8 cellular contexts compared by ENCODE assay signal in genomic region chr19:12833418-12833746, GRCh38. TPM values are rescaled to one million over a fixed set of nuclear protein-coding genes. Genes with fewer than 3 reads are reported as not detected.
DNase-seq lines count a peak whose midpoint lies in the region; ATAC-seq and TF ChIP-seq lines count a peak whose summit lies in the region.

No MANE protein-coding gene starts in this region.

- H3K27ac ChIP-seq in dorsolateral prefrontal cortex: peak overlapping the region in 2 of 59 donors; percentile 44 to 53
- no peak overlapping the region for H3K27ac ChIP-seq in smooth muscle cell (ENCODE audit: low read depth)

- in situ Hi-C loops in KBM-7 (cut with MboI; ENCODE audit: low pct_unique_long_range_greater_than_20kb, low sequenced_read_pairs): no loop called here

- H3K79me2 ChIP-seq in smooth muscle cell (ENCODE audit: low read depth): no peaks in the 10 kb centered on the region

- CTCF ChIA-PET in activated CD4-positive, alpha-beta T cell treated with anti-CD3 and anti-CD28 coated beads for 36 hours (lab: Charles Lee): interaction anchor here (1.4 to 1.5 kb wide), 2 partner anchors 14 to 67 kb away, joined by 4 read pairs; no protein-coding TSS in a partner anchor

- no peaks in the 10 kb centered on the region for H3K36me3 ChIP-seq in smooth muscle cell (ENCODE audit: low read depth)

- H3K27ac Mint-ChIP-seq in activated CD4-positive, alpha-beta T cell treated with anti-CD3 and anti-CD28 coated beads for 36 hours: no peak overlapping the region

- peaks cover 3% of the 10 kb centered on the region for H3K4me1 ChIP-seq in smooth muscle cell (ENCODE audit: low read depth)

- POLR2A ChIA-PET in activated CD4-positive, alpha-beta T cell treated with anti-CD3 and anti-CD28 coated beads for 36 hours (lab: Charles Lee): no interaction called here

- no peak overlapping the region for H2AFZ ChIP-seq in smooth muscle cell (ENCODE audit: low read depth)

- intact Hi-C loops in activated CD4-positive, alpha-beta T cell treated with anti-CD3 and anti-CD28 coated beads for 36 hours (cut with DNase I, micrococcal nuclease): no loop called here
- intact Hi-C loops in dorsolateral prefrontal cortex (cut with DNase I): no loop called here
- intact Hi-C loops in left colon (cut with DNase I, micrococcal nuclease): no loop called here

- H4K20me1 ChIP-seq in smooth muscle cell (ENCODE audit: low read depth): peaks cover 3% of the 10 kb centered on the region

- peaks cover 0 to 99% (median 38%) of the 10 kb centered on the region in 45 donors for H3K27me3 ChIP-seq in dorsolateral prefrontal cortex
- H3K27me3 ChIP-seq in smooth muscle cell (ENCODE audit: low read depth): peaks cover 43% of the 10 kb centered on the region

- no peaks in the 10 kb centered on the region for H3K9me3 Mint-ChIP-seq in activated CD4-positive, alpha-beta T cell treated with anti-CD3 and anti-CD28 coated beads for 36 hours (ENCODE audit: low read depth)

- peaks cover 23% of the 10 kb centered on the region for H3K4me1 Mint-ChIP-seq in activated CD4-positive, alpha-beta T cell treated with anti-CD3 and anti-CD28 coated beads for 36 hours

- H3K4me3 Mint-ChIP-seq in activated CD4-positive, alpha-beta T cell treated with anti-CD3 and anti-CD28 coated beads for 36 hours: peak overlapping the region; percentile 38

- H3F3A ChIP-seq in smooth muscle cell (ENCODE audit: low read depth): no peaks in the 10 kb centered on the region

- peaks cover 68% of the 10 kb centered on the region for H3K27me3 Mint-ChIP-seq in activated CD4-positive, alpha-beta T cell treated with anti-CD3 and anti-CD28 coated beads for 36 hours

- H3K9me3 ChIP-seq in smooth muscle cell (replicated peaks; ENCODE audit: low read depth): no peaks in the 10 kb centered on the region

- H3K4me2 ChIP-seq in smooth muscle cell: peak overlapping the region; percentile 90

- TF ChIP-seq CTCF in dorsolateral prefrontal cortex (IDR thresholded peaks at IDR 0.05 in 54 of 56, conservative IDR thresholded peaks at IDR 0.05 in 2 of 56; ENCODE audit: low read depth in 1 of 56, partially characterized antibody in 56 of 56) (no peak), smooth muscle cell (IDR thresholded peaks at IDR 0.05; ENCODE audit: borderline replicate concordance, insufficient read depth, poor library complexity, severe bottlenecking) (no peak)

- H3K36me3 Mint-ChIP-seq in activated CD4-positive, alpha-beta T cell treated with anti-CD3 and anti-CD28 coated beads for 36 hours (ENCODE audit: low read depth): no peaks in the 10 kb centered on the region

- no peak overlapping the region for H3K9ac ChIP-seq in smooth muscle cell (ENCODE audit: low read depth)

- H3K4me3 ChIP-seq in dorsolateral prefrontal cortex (peak overlapping the region in 44 of 59 donors; percentile 13 to 73 (median 61)), smooth muscle cell (peak overlapping the region; percentile 55)

- DNase-seq in activated CD4-positive, alpha-beta T cell treated with anti-CD3 and anti-CD28 coated beads for 36 hours: no peak
- DNase-seq in activated CD4-positive, alpha-beta T cell treated with anti-CD3 and anti-CD28 coated beads for 48 hours: no peak
- DNase-seq in KBM-7: peak; percentile 14
- DNase-seq in dorsolateral prefrontal cortex: no peak
- DNase-seq in smooth muscle cell (lab: John Stamatoyannopoulos, UW; ENCODE audit: unreplicated experiment): no peak
- DNase-seq in left colon: no peak
- DNase-seq in HUDEP-2 (lab: John Stamatoyannopoulos, UW; ENCODE audit: unreplicated experiment in 76 of 76): no peak

- 4% methylated on average over 2 of the region's 6 CpGs for WGBS in smooth muscle cell (ENCODE audit: low lambda C conversion rate)

- ATAC-seq in activated CD4-positive, alpha-beta T cell treated with anti-CD3 and anti-CD28 coated beads for 36 hours: no peak
- ATAC-seq in left colon: no peak
- ATAC-seq in GM19328 (IDR thresholded peaks at IDR 0.05; ENCODE audit: unreplicated experiment): no peak

RNA-seq across cellular contexts. Expression of gene RTBDN, which starts 1.0 kb away (rescaled TPM):
- total RNA-seq in activated CD4-positive, alpha-beta T cell treated with anti-CD3 and anti-CD28 coated beads for 36 hours: not detected
- total RNA-seq in dorsolateral prefrontal cortex (10 to 100 TPM in 91 of 120 experiments, 1 to 10 TPM in 29; 3.6 to 23.1 (median 12.0) TPM), smooth muscle cell (4.6 TPM in 1 of 2 replicates, not detected in the other), left colon (under 1 TPM in 1 of 2 donors, not detected in 1; 0.49 TPM)
- 1.7 TPM in 1 of 2 replicates, not detected in the other for polyA plus RNA-seq in smooth muscle cell

RNA-seq across cellular contexts. Expression of gene MAST1, which starts 4.9 kb away (rescaled TPM):
- total RNA-seq in activated CD4-positive, alpha-beta T cell treated with anti-CD3 and anti-CD28 coated beads for 36 hours: 1 to 10 TPM; 1.8 to 2.7 TPM
- total RNA-seq in dorsolateral prefrontal cortex: 100 to 1,000 TPM in 108 of 120 experiments, 10 to 100 TPM in 12; 55.0 to 260 (median 142) TPM
- total RNA-seq in smooth muscle cell: 0.99 and 3.2 TPM in 2 replicates
- 2.0 and 2.7 TPM in 2 replicates for polyA plus RNA-seq in smooth muscle cell
- total RNA-seq in left colon: 1 to 10 TPM in 1 of 2 donors, under 1 TPM in 1; 0.82 to 1.4 TPM

RNA-seq across cellular contexts. Expression of gene RNASEH2A, which starts 27.0 kb away (rescaled TPM):
- total RNA-seq in activated CD4-positive, alpha-beta T cell treated with anti-CD3 and anti-CD28 coated beads for 36 hours: 10 to 100 TPM; 27.0 to 51.1 TPM
- total RNA-seq in dorsolateral prefrontal cortex (10 to 100 TPM in 10 of 120 experiments, 1 to 10 TPM in 110; 1.6 to 13.4 (median 6.0) TPM), smooth muscle cell (8.7 and 15.7 TPM in 2 replicates), left colon (10 to 100 TPM in 1 of 2 donors, 1 to 10 TPM in 1; 5.7 to 10.9 TPM)
- 34.8 and 34.9 TPM in 2 replicates for polyA plus RNA-seq in smooth muscle cell

RNA-seq across cellular contexts. Expression of gene THSD8, which starts 31.5 kb away (rescaled TPM):
- total RNA-seq in activated CD4-positive, alpha-beta T cell treated with anti-CD3 and anti-CD28 coated beads for 36 hours: 10 to 100 TPM; 31.0 to 48.2 TPM
- total RNA-seq in dorsolateral prefrontal cortex (1 to 10 TPM in 86 of 120 experiments, under 1 TPM in 8, not detected in 26; 0.63 to 7.4 (median 2.4) TPM), smooth muscle cell (not detected in 2 replicates), left colon (1 to 10 TPM; 3.2 to 4.4 TPM)
- polyA plus RNA-seq in smooth muscle cell: 8.0 and 10.1 TPM in 2 replicates

RNA-seq across cellular contexts. Expression of gene PRDX2, which starts 31.8 kb away (rescaled TPM):
- 100 to 1,000 TPM; 261 to 325 TPM for total RNA-seq in activated CD4-positive, alpha-beta T cell treated with anti-CD3 and anti-CD28 coated beads for 36 hours
- 100 to 1,000 TPM; 234 to 491 (median 396) TPM for total RNA-seq in dorsolateral prefrontal cortex
- 351 and 400 TPM in 2 replicates for total RNA-seq in smooth muscle cell
- 371 and 391 TPM in 2 replicates for polyA plus RNA-seq in smooth muscle cell
- total RNA-seq in left colon: 100 to 1,000 TPM; 249 to 298 TPM

Comparison
In these comparisons a context has a peak if more than half of its experiments do, and no peak if none do; other contexts are left out.
1. RNA of gene MAST1, which starts 4.9 kb away (total RNA-seq): 55.0 to 260 TPM in dorsolateral prefrontal cortex; 0.99 to 3.2 TPM in smooth muscle cell, 1.8 to 2.7 TPM in activated CD4-positive, alpha-beta T cell treated with anti-CD3 and anti-CD28 coated beads for 36 hours and 0.82 to 1.4 TPM in left colon; every median in the first group is over 10 times any median in the second.